In the genomic region with DNA sequence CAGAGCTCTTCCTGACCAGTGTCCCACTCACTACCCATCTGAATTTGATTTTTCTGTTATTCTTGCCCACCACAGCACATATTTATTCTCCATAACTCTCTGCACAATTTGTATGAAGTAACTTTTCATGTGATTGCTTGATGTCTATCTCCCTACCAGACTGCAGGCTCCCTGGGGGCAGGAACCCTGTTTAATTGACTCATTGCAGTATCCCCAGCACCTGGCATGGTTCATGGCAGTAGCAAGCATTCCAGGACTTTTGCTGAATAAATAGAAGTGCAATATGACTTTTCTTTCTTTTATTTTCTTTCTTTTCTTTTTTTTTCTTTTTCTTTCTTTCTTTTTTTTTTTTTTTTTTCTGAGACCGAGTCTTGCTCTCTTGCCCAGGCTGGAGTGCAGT, we compare ENCODE assay signal across 8 cellular contexts.
"Had no signal": no experiment of that assay in that cellular context is flagged by ENCODE, and none has a peak within 500 bp of the region (broad histone marks: within the 10 kb centered on the region; RNA-seq: fewer than 3 reads in every experiment).

No MANE protein-coding gene starts in this region.

- DNase-seq: IMR-90, KBM-7, KG1 had no signal

- H3K27ac Mint-ChIP-seq: IgD-negative memory B cell had no signal

- H3K27ac ChIP-seq: HL-60, KMS-11 had no signal

- H3K4me3 Mint-ChIP-seq: IgD-negative memory B cell had no signal

- H3K9me3 Mint-ChIP-seq: IgD-negative memory B cell had no signal

- H3K27me3 Mint-ChIP-seq: IgD-negative memory B cell had no signal

- H3K9ac ChIP-seq: KMS-11 had no signal

- H3K4me2 ChIP-seq: KMS-11 had no signal

- ATAC-seq: HepG2 had no signal

- H3K4me1 Mint-ChIP-seq: IgD-negative memory B cell had no signal

- FAIRE-seq: HepG2, HTR-8/SVneo had no signal
